Comparison of ENCODE assay signal across 24 cellular contexts in the genomic region with DNA sequence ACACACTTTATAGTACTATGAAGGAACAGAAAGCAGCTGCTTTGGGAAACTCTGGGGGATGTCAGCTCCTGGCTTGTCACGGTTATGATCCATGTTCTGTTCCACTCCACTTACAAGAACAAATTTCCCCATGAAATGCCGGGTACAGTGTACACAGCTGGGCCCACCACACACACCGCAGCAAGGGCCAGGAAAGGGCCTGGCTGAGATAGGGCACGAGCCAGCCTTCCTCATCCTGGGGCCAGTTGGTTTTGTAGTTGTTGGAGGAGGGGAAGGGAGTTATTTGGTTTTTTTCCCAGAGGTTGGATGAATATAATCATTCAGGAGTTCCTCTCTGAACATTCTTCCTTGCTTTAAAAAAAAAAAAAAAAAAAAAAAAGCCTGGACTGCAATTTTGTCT. TPM values are rescaled to one million over a fixed set of nuclear protein-coding genes. Genes with fewer than 3 reads are reported as not detected.
DNase-seq lines count a peak whose midpoint lies in the region; ATAC-seq and TF ChIP-seq lines count a peak whose summit lies in the region.
"Had no signal": no experiment of that assay in that cellular context is flagged by ENCODE, and none has a peak within 500 bp of the region (broad histone marks: within the 10 kb centered on the region; RNA-seq: fewer than 3 reads in every experiment).

No MANE protein-coding gene starts in this region.

- H3K27ac ChIP-seq in right cardiac atrium (ENCODE audit: low read length) = no peak overlapping the region
- no peak overlapping the region for H3K27ac ChIP-seq in psoas muscle
- H3K27ac ChIP-seq: A549, ascending aorta, C4-2B, tibial artery had no signal

- intact Hi-C loops in right cardiac atrium (cut with DNase I) (no loop called here), psoas muscle (cut with DNase I) (no loop called here)
- intact Hi-C loops in activated CD8-positive, alpha-beta T cell treated with anti-CD3 and anti-CD28 coated beads for 36 hours (cut with micrococcal nuclease) = no loop called here

- H3K4me1 Mint-ChIP-seq in activated CD8-positive, alpha-beta T cell treated with anti-CD3 and anti-CD28 coated beads for 36 hours (ENCODE audit: low read depth) = no peaks in the 10 kb centered on the region
- H3K4me1 Mint-ChIP-seq: stimulated activated effector memory CD8-positive, alpha-beta T cell treated with anti-CD3 and anti-CD28 coated beads, Interleukin-12 subunit alpha, Interleukin-12 subunit beta, amount 100 ng/mL, for 72 hours had no signal

- no peaks in the 10 kb centered on the region for H3K36me3 ChIP-seq in psoas muscle (ENCODE audit: insufficient read depth in 1 of 2, low read depth in 1 of 2)
- H3K36me3 ChIP-seq: ascending aorta, tibial artery had no signal

- no peaks in the 10 kb centered on the region for H3K36me3 Mint-ChIP-seq in activated CD8-positive, alpha-beta T cell treated with anti-CD3 and anti-CD28 coated beads for 36 hours (ENCODE audit: low read depth)

- no peak overlapping the region for H3K27ac Mint-ChIP-seq in activated CD8-positive, alpha-beta T cell treated with anti-CD3 and anti-CD28 coated beads for 36 hours
- H3K27ac Mint-ChIP-seq: progenitor cell of endocrine pancreas; stimulated activated effector memory CD8-positive, alpha-beta T cell treated with anti-CD3 and anti-CD28 coated beads, Interleukin-12 subunit alpha, Interleukin-12 subunit beta, amount 100 ng/mL, for 72 hours had no signal

- ATAC-seq in right cardiac atrium = peak; percentile 60 to 69
- ATAC-seq in psoas muscle = peak in 3 of 4 donors; percentile 56 to 65 (median 64)
- no peak for ATAC-seq in activated CD8-positive, alpha-beta T cell treated with anti-CD3 and anti-CD28 coated beads for 36 hours
- no peak for ATAC-seq in HG03196 (IDR thresholded peaks at IDR 0.05; ENCODE audit: unreplicated experiment)
- ATAC-seq: A549; Panc1; stimulated activated effector memory CD8-positive, alpha-beta T cell treated with anti-CD3 and anti-CD28 coated beads, Interleukin-12 subunit alpha, Interleukin-12 subunit beta, amount 100 ng/mL, for 72 hours had no signal

- H3K27me3 Mint-ChIP-seq in activated CD8-positive, alpha-beta T cell treated with anti-CD3 and anti-CD28 coated beads for 36 hours = peaks cover 6% of the 10 kb centered on the region

- H3K9me3 ChIP-seq in right cardiac atrium (ENCODE audit: control insufficient read depth, low read length) = no peaks in the 10 kb centered on the region
- no peaks in the 10 kb centered on the region for H3K9me3 ChIP-seq in psoas muscle
- H3K9me3 ChIP-seq: ascending aorta, SK-N-SH, tibial artery had no signal

- POLR2A ChIA-PET in activated CD8-positive, alpha-beta T cell treated with anti-CD3 and anti-CD28 coated beads for 36 hours (lab: Charles Lee) = no interaction called here

- H3K4me3 ChIP-seq in right cardiac atrium (ENCODE audit: low read length) (no peak overlapping the region), psoas muscle (no peak overlapping the region)
- H3K4me3 ChIP-seq: A549, ascending aorta, tibial artery had no signal

- peaks cover 2% of the 10 kb centered on the region for H3K9me3 Mint-ChIP-seq in activated CD8-positive, alpha-beta T cell treated with anti-CD3 and anti-CD28 coated beads for 36 hours

- TF ChIP-seq CTCF in psoas muscle (IDR thresholded peaks at IDR 0.05) = no peak
- no peak for TF ChIP-seq CTCF in activated CD8-positive, alpha-beta T cell treated with anti-CD3 and anti-CD28 coated beads for 36 hours (IDR thresholded peaks at IDR 0.05)

- DNase-seq in AG20443 (ENCODE audit: low spot score) (peak; percentile 2), UCSD-AML1 (lab: John Stamatoyannopoulos, UW; ENCODE audit: unreplicated experiment) (peak; percentile 54), right cardiac atrium (peak; percentile 72 to 79 (median 76)), psoas muscle (peak; percentile 23 to 71), cortex of kidney (lab: John Stamatoyannopoulos, UW) (no peak), cerebellar cortex (ENCODE audit: low spot score) (no peak)
- no peak for DNase-seq in activated CD8-positive, alpha-beta T cell treated with anti-CD3 and anti-CD28 coated beads for 36 hours
- DNase-seq: activated CD4-positive, alpha-beta T cell treated with anti-CD3 and anti-CD28 coated beads for 4 hours; activated CD8-positive, alpha-beta memory T cell treated with anti-CD3 and anti-CD28 coated beads, Interleukin-2, amount 50 U/mL, for 4 hours; activated gamma-delta T cell treated with Interleukin-2 at 50 U/mL for 16 hours; DND-41; foreskin fibroblast; NCI-H146; NCI-H774; SK-N-SH; T1000; tibial artery had no signal

- CTCF ChIA-PET in activated CD8-positive, alpha-beta T cell treated with anti-CD3 and anti-CD28 coated beads for 36 hours (lab: Charles Lee) = no interaction called here

- H3K4me3 Mint-ChIP-seq in activated CD8-positive, alpha-beta T cell treated with anti-CD3 and anti-CD28 coated beads for 36 hours = no peak overlapping the region
- H3K4me3 Mint-ChIP-seq: stimulated activated effector memory CD8-positive, alpha-beta T cell treated with anti-CD3 and anti-CD28 coated beads, Interleukin-12 subunit alpha, Interleukin-12 subunit beta, amount 100 ng/mL, for 72 hours had no signal

- WGBS in right cardiac atrium = 19% methylated on average over 4 of the region's 4 CpGs
- WGBS in psoas muscle, 3 donors = 27 to 50% (median 32%) methylated on average over 4 of the region's 4 CpGs

- H3K4me1 ChIP-seq in right cardiac atrium (ENCODE audit: control insufficient read depth, insufficient read depth, low read length) = peaks cover 3% of the 10 kb centered on the region
- H3K4me1 ChIP-seq in psoas muscle = no peaks in the 10 kb centered on the region
- H3K4me1 ChIP-seq: A549, ascending aorta had no signal

- H3K27me3 ChIP-seq in right cardiac atrium (ENCODE audit: control insufficient read depth, insufficient read depth) (no peaks in the 10 kb centered on the region), psoas muscle (ENCODE audit: insufficient read depth in 3 of 3, low read length in 2 of 3) (no peaks in the 10 kb centered on the region)
- H3K27me3 ChIP-seq: ascending aorta, tibial artery had no signal

RNA-seq across cellular contexts. Expression of a gene that starts 56.8 kb away (rescaled TPM):
- total RNA-seq in right cardiac atrium (1 to 10 TPM; 4.4 to 6.4 (median 4.7) TPM), psoas muscle (1 to 10 TPM; 3.4 to 5.7 (median 4.4) TPM)
- polyA plus RNA-seq in right cardiac atrium (2.1 TPM), psoas muscle (1 to 10 TPM; 1.4 to 4.5 (median 1.9) TPM)
- 10 to 100 TPM; 13.9 to 15.2 TPM for total RNA-seq in activated CD8-positive, alpha-beta T cell treated with anti-CD3 and anti-CD28 coated beads for 36 hours

Comparison
In these comparisons a context has a peak if more than half of its experiments do, and no peak if none do; other contexts are left out.
1. DNase-seq: peak in AG20443 (single experiment), UCSD-AML1 (single experiment), right cardiac atrium (3 of 3) and psoas muscle (2 of 2); none in cortex of kidney (single experiment), activated CD8-positive, alpha-beta T cell treated with anti-CD3 and anti-CD28 coated beads for 36 hours (single experiment) and cerebellar cortex (single experiment).
2. ATAC-seq: peak in right cardiac atrium (2 of 2) and psoas muscle (3 of 4); none in activated CD8-positive, alpha-beta T cell treated with anti-CD3 and anti-CD28 coated beads for 36 hours (single experiment) and HG03196 (single experiment).